ENCODE assay signal across 13 cellular contexts in the genomic region with DNA sequence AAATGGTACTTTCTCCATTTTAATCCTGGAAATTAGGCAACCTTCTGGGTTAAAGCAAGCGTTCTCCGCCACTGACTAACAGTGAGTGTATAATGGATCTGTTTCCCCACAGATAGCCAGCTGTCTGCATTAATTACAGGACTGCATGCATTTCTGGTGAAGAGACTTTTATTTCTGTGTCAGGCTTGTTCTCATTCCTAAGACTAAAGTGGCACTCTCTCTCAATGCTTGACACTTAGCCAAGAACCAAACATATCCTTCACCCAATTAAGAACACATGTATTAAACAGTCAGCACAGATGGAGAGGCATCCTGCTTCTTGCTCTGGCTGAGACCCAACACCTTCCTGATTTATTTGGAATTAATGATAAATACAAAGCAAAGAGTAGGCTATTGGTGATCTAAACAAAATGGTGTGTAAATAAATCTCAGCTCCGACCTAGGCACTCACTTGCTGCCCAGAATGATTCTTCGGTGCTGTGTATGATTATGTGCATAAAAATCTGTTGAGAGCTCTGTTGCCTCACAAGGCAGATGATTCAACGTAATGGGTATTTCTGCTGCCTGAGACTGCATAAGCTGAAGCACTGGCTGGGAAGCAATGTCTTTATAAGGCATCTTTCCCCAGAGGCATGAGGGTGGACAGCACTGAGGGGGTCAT. TPM values are rescaled to one million over a fixed set of nuclear protein-coding genes. Genes with fewer than 3 reads are reported as not detected.
DNase-seq lines count a peak whose midpoint lies in the region; ATAC-seq, FAIRE-seq and TF ChIP-seq lines count a peak whose summit lies in the region.
"Had no signal": no experiment of that assay in that cellular context is flagged by ENCODE, and none has a peak within 500 bp of the region (broad histone marks: within the 10 kb centered on the region; RNA-seq: fewer than 3 reads in every experiment).

No MANE protein-coding gene starts in this region.

- ATAC-seq in HepG2 (no peak), right lobe of liver (no peak), left lung (peak; percentile 76), aorta (ENCODE audit: low FRiP score) (peak; percentile 78), HG03571 (IDR thresholded peaks at IDR 0.05; ENCODE audit: unreplicated experiment) (no peak)
- ATAC-seq: naive thymus-derived CD8-positive, alpha-beta T cell had no signal

- CTCF ChIA-PET in HepG2 (lab: Yijun Ruan, JAX; ENCODE audit: low intra/inter-chr PET ratio, low total read pairs) = no interaction called here

- H4K20me1 ChIP-seq in HepG2 (ENCODE audit: insufficient read depth, low read length) = peaks cover 21% of the 10 kb centered on the region

- peaks cover 18 to 94% of the 10 kb centered on the region in 2 experiments for H3K36me3 ChIP-seq in HepG2 (replicated peaks in 1 of 2; ENCODE audit: control insufficient read depth in 1 of 2, insufficient read depth in 2 of 2, low read length in 2 of 2)
- H3K36me3 ChIP-seq in right lobe of liver = peaks cover 0 to 46% (median 26%) of the 10 kb centered on the region in 4 donors
- H3K36me3 ChIP-seq in left lung = peaks cover 10 to 82% of the 10 kb centered on the region in 2 donors
- H3K36me3 ChIP-seq in aorta (ENCODE audit: control insufficient read depth in 1 of 2, insufficient read depth in 2 of 2, low read length in 1 of 2) = peaks cover 0 to 4% of the 10 kb centered on the region in 2 donors

- H3K4me3 ChIP-seq in HepG2 (replicated peaks in 1 of 3; ENCODE audit: insufficient read depth in 1 of 3, low read depth in 2 of 3, low read length in 3 of 3) (no peak overlapping the region), right lobe of liver (no peak overlapping the region), left lung (no peak overlapping the region), aorta (ENCODE audit: low read length in 2 of 2) (no peak overlapping the region)

- H3K4me1 ChIP-seq in HepG2 (ENCODE audit: insufficient read depth, low read length) = no peaks in the 10 kb centered on the region
- H3K4me1 ChIP-seq in right lobe of liver = no peaks in the 10 kb centered on the region
- H3K4me1 ChIP-seq in left lung = peaks cover 0 to 5% of the 10 kb centered on the region in 2 donors
- peaks cover 0 to 5% of the 10 kb centered on the region in 2 donors for H3K4me1 ChIP-seq in aorta (ENCODE audit: control insufficient read depth in 1 of 2, insufficient read depth in 2 of 2, low read length in 2 of 2)

- TF ChIP-seq EP300 in HepG2 (IDR thresholded peaks at IDR 0.05; ENCODE audit: low read depth in 2 of 2, low read length in 2 of 2) (no peak), HepG2 (CRISPR knock-in tag; IDR thresholded peaks at IDR 0.05; ENCODE audit: borderline replicate concordance) (no peak)

- DNase-seq in HepG2 (ENCODE audit: low spot score) = no peak
- no peak for DNase-seq in right lobe of liver
- DNase-seq in cerebellar cortex (ENCODE audit: low spot score) = peak; percentile 64
- DNase-seq in left lung = no peak
- no peak for DNase-seq in aorta
- DNase-seq in DMS114 treated with DMSO at 0.1 percent for 48 hours (lab: John Stamatoyannopoulos, UW; ENCODE audit: unreplicated experiment) = no peak
- DNase-seq in activated CD4-positive, alpha-beta T cell treated with anti-CD3 and anti-CD28 coated beads for 1 hour = no peak
- DNase-seq: ACHN; activated naive CD4-positive, alpha-beta T cell treated with anti-CD3 and anti-CD28 coated beads, Interleukin-2, amount 10 ng/mL, durations not matched to agents 7 days and 5 days; naive thymus-derived CD8-positive, alpha-beta T cell had no signal

- no peak overlapping the region for H3K9ac ChIP-seq in HepG2 (ENCODE audit: insufficient read depth, low read depth, low read length)

- H3K27me3 ChIP-seq in HepG2 (ENCODE audit: control insufficient read depth in 1 of 2, insufficient read depth in 2 of 2, low read length in 2 of 2) (no peaks in the 10 kb centered on the region), right lobe of liver (no peaks in the 10 kb centered on the region), left lung (no peaks in the 10 kb centered on the region), aorta (ENCODE audit: control insufficient read depth in 1 of 2, insufficient read depth in 2 of 2, low read length in 1 of 2) (no peaks in the 10 kb centered on the region)

- TF ChIP-seq RAD21 in HepG2 (CRISPR knock-in tag; IDR thresholded peaks at IDR 0.05) = no peak

- FAIRE-seq in HepG2 (lab: Jason Lieb, UNC) = no peak
- FAIRE-seq: frontal cortex had no signal

- H3K9me3 ChIP-seq in HepG2 (ENCODE audit: low read length) = no peaks in the 10 kb centered on the region
- no peaks in the 10 kb centered on the region for H3K9me3 ChIP-seq in right lobe of liver
- no peaks in the 10 kb centered on the region for H3K9me3 ChIP-seq in left lung
- H3K9me3 ChIP-seq in aorta (ENCODE audit: control insufficient read depth, low read length) = no peaks in the 10 kb centered on the region

- TF ChIP-seq CTCF in HepG2 (CRISPR knock-in tag; IDR thresholded peaks at IDR 0.05) = no peak
- no peak for TF ChIP-seq CTCF in right lobe of liver (IDR thresholded peaks at IDR 0.05)
- no peak for TF ChIP-seq CTCF in left lung (IDR thresholded peaks at IDR 0.05)

- POLR2A ChIA-PET in HepG2 (lab: Yijun Ruan, JAX) = interaction anchor here (1.0 kb wide), 1 partner anchor 15 kb away, joined by 3 read pairs; no protein-coding TSS in a partner anchor

- H3K79me2 ChIP-seq in HepG2 (ENCODE audit: insufficient read depth, low read length) = peaks cover 13% of the 10 kb centered on the region

- intact Hi-C loops in HepG2 (cut with micrococcal nuclease; ENCODE audit: unreplicated experiment) (no loop called here), right lobe of liver (cut with DNase I) (no loop called here), left lung (cut with DNase I) (no loop called here), aorta (cut with DNase I) (no loop called here)

- H3K27ac ChIP-seq in HepG2 (ENCODE audit: extremely low read length, insufficient read depth, low read length) (no peak overlapping the region), right lobe of liver (no peak overlapping the region), left lung (no peak overlapping the region), aorta (ENCODE audit: low read depth in 1 of 2, low read length in 2 of 2) (peak overlapping the region in 1 of 2 donors; percentile 48)

- 96% methylated on average over 5 of the region's 5 CpGs for WGBS in HepG2 (ENCODE audit: low lambda C conversion rate)
- 89% methylated on average over 5 of the region's 5 CpGs for WGBS in right lobe of liver (ENCODE audit: insufficient coverage, low coverage, low lambda C conversion rate, missing lambda C conversion rate)
- WGBS in aorta, 2 donors = 42 to 44% methylated on average over 5 of the region's 5 CpGs

- TF ChIP-seq POLR2A in HepG2 (IDR thresholded peaks at IDR 0.05; ENCODE audit: insufficient read depth in 1 of 2, low read depth in 2 of 2, low read length in 2 of 2) (no peak), right lobe of liver (IDR thresholded peaks at IDR 0.05) (no peak)

- in situ Hi-C loops in HepG2 (cut with HindIII; ENCODE audit: extremely low pct_ligation_motif_present, low pct_unique_long_range_greater_than_20kb) = no loop called here

- H2AFZ ChIP-seq in HepG2 (ENCODE audit: low read length) = no peak overlapping the region

- BruUV-seq in HepG2 (replicated peaks; lab: Mats Ljungman, UMichigan) = no TSS peak

- H3K4me2 ChIP-seq in HepG2 (ENCODE audit: low read depth, low read length) = no peak overlapping the region

RNA-seq across cellular contexts. Expression of a gene that starts 16.8 kb away (rescaled TPM):
- total RNA-seq in HepG2 (2016; rRNA removed; fragmentation: Illumina TruSeq; extraction: Trizol) = 142 and 252 TPM in 2 replicates
- total RNA-seq in HepG2 (2016; cell fraction: cytosol; rRNA removed; fragmentation: Illumina TruSeq; extraction: Trizol; ENCODE audit: low read depth) = 15.1 and 15.2 TPM in 2 replicates
- 133 and 260 TPM in 2 replicates for total RNA-seq in HepG2 (2016; cell fraction: insoluble cytoplasmic fraction; rRNA removed; fragmentation: Illumina TruSeq; extraction: Trizol)
- 44.5 and 53.3 TPM in 2 replicates for total RNA-seq in HepG2 (2016; cell fraction: membrane; rRNA removed; fragmentation: Illumina TruSeq; extraction: Trizol)
- 214 and 252 TPM in 2 replicates for total RNA-seq in HepG2 (2016; cell fraction: nucleus; rRNA removed; fragmentation: Illumina TruSeq; extraction: Trizol)
- 136 and 198 TPM in 2 replicates for polyA plus RNA-seq in HepG2 (2011; rRNA removed)
- polyA plus RNA-seq in HepG2 (2011; cell fraction: cytosol; rRNA removed) = 96.7 and 147 TPM in 2 replicates
- polyA plus RNA-seq in HepG2 (2011; cell fraction: nucleus; rRNA removed) = 33.4 and 42.7 TPM in 2 replicates
- 236 and 237 TPM in 2 replicates for polyA plus RNA-seq in HepG2 (2012)
- 12.0 and 12.8 TPM in 2 replicates for polyA plus RNA-seq in HepG2 (2016; cell fraction: cytosol; fragmentation: Illumina TruSeq; extraction: Trizol; ENCODE audit: low read depth)
- polyA plus RNA-seq in HepG2 (2016; cell fraction: insoluble cytoplasmic fraction; fragmentation: Illumina TruSeq; extraction: Trizol; ENCODE audit: low read depth) = 135 and 140 TPM in 2 replicates
- polyA plus RNA-seq in HepG2 (2016; cell fraction: membrane; fragmentation: Illumina TruSeq; extraction: Trizol; ENCODE audit: low read depth) = 30.9 and 36.3 TPM in 2 replicates
- polyA plus RNA-seq in HepG2 (2016; cell fraction: nucleus; fragmentation: Illumina TruSeq; extraction: Trizol; ENCODE audit: insufficient read depth, low read depth) = 282 and 283 TPM in 2 replicates
- polyA minus RNA-seq in HepG2 (2011; rRNA and poly(A)+ RNA removed; ENCODE audit: low replicate concordance) = 58.1 and 85.7 TPM in 2 replicates
- polyA minus RNA-seq in HepG2 (2011; cell fraction: cytosol; rRNA and poly(A)+ RNA removed) = 156 and 168 TPM in 2 replicates
- polyA minus RNA-seq in HepG2 (2011; cell fraction: nucleus; rRNA and poly(A)+ RNA removed) = 92.3 and 101 TPM in 2 replicates
- total RNA-seq in right lobe of liver = 10 to 100 TPM; 25.4 to 48.3 (median 42.1) TPM
- total RNA-seq in left lung = 100 to 1,000 TPM; 177 to 239 TPM
- total RNA-seq in aorta = 100 to 1,000 TPM; 206 to 267 TPM
- polyA plus RNA-seq in aorta = 100 to 1,000 TPM; 145 to 164 TPM

RNA-seq across cellular contexts. Expression of a gene that starts 19.6 kb away (rescaled TPM):
- not detected in 2 replicates for total RNA-seq in HepG2 (2016; rRNA removed; fragmentation: Illumina TruSeq; extraction: Trizol)
- not detected in 2 replicates for total RNA-seq in HepG2 (2016; cell fraction: cytosol; rRNA removed; fragmentation: Illumina TruSeq; extraction: Trizol; ENCODE audit: low read depth)
- total RNA-seq in HepG2 (2016; cell fraction: insoluble cytoplasmic fraction; rRNA removed; fragmentation: Illumina TruSeq; extraction: Trizol) = not detected in 2 replicates
- not detected in 2 replicates for total RNA-seq in HepG2 (2016; cell fraction: membrane; rRNA removed; fragmentation: Illumina TruSeq; extraction: Trizol)
- total RNA-seq in HepG2 (2016; cell fraction: nucleus; rRNA removed; fragmentation: Illumina TruSeq; extraction: Trizol) = not detected in 2 replicates
- not detected in 2 replicates for polyA plus RNA-seq in HepG2 (2011; rRNA removed)
- polyA plus RNA-seq in HepG2 (2011; cell fraction: cytosol; rRNA removed) = not detected in 2 replicates
- polyA plus RNA-seq in HepG2 (2011; cell fraction: nucleus; rRNA removed) = not detected in 2 replicates
- polyA plus RNA-seq in HepG2 (2012) = 0.20 TPM in 1 of 2 replicates, not detected in the other
- not detected in 2 replicates for polyA plus RNA-seq in HepG2 (2016; cell fraction: cytosol; fragmentation: Illumina TruSeq; extraction: Trizol; ENCODE audit: low read depth)
- not detected in 2 replicates for polyA plus RNA-seq in HepG2 (2016; cell fraction: insoluble cytoplasmic fraction; fragmentation: Illumina TruSeq; extraction: Trizol; ENCODE audit: low read depth)
- polyA plus RNA-seq in HepG2 (2016; cell fraction: membrane; fragmentation: Illumina TruSeq; extraction: Trizol; ENCODE audit: low read depth) = not detected in 2 replicates
- polyA plus RNA-seq in HepG2 (2016; cell fraction: nucleus; fragmentation: Illumina TruSeq; extraction: Trizol; ENCODE audit: insufficient read depth, low read depth) = not detected in 2 replicates
- polyA minus RNA-seq in HepG2 (2011; rRNA and poly(A)+ RNA removed; ENCODE audit: low replicate concordance) = not detected in 2 replicates
- polyA minus RNA-seq in HepG2 (2011; cell fraction: cytosol; rRNA and poly(A)+ RNA removed) = not detected in 2 replicates
- not detected in 2 replicates for polyA minus RNA-seq in HepG2 (2011; cell fraction: nucleus; rRNA and poly(A)+ RNA removed)
- not detected for total RNA-seq in right lobe of liver
- total RNA-seq in left lung = not detected
- not detected for total RNA-seq in aorta
- polyA plus RNA-seq in aorta = not detected
- total RNA-seq: frontal cortex; naive thymus-derived CD8-positive, alpha-beta T cell; NCI-H460 had no signal

RNA-seq across cellular contexts. Expression of a gene that starts 35.8 kb away (rescaled TPM):
- total RNA-seq in HepG2 (2016; rRNA removed; fragmentation: Illumina TruSeq; extraction: Trizol) (0.04 TPM in 1 of 2 replicates, not detected in the other), right lobe of liver (under 1 TPM in 4 of 6 experiments, not detected in 2; 0.16 to 0.70 (median 0.20) TPM), left lung (1 to 10 TPM; 2.5 to 3.2 TPM), aorta (10 to 100 TPM; 18.3 to 29.5 TPM)
- not detected in 2 replicates for total RNA-seq in HepG2 (2016; cell fraction: cytosol; rRNA removed; fragmentation: Illumina TruSeq; extraction: Trizol; ENCODE audit: low read depth)
- not detected in 2 replicates for total RNA-seq in HepG2 (2016; cell fraction: insoluble cytoplasmic fraction; rRNA removed; fragmentation: Illumina TruSeq; extraction: Trizol)
- not detected in 2 replicates for total RNA-seq in HepG2 (2016; cell fraction: membrane; rRNA removed; fragmentation: Illumina TruSeq; extraction: Trizol)
- not detected in 2 replicates for total RNA-seq in HepG2 (2016; cell fraction: nucleus; rRNA removed; fragmentation: Illumina TruSeq; extraction: Trizol)
- polyA plus RNA-seq in HepG2 (2011; rRNA removed) (0.38 and 0.47 TPM in 2 replicates), aorta (1 to 10 TPM; 7.5 to 8.9 TPM)
- polyA plus RNA-seq in HepG2 (2011; cell fraction: cytosol; rRNA removed) = 0.03 TPM in 1 of 2 replicates, not detected in the other
- polyA plus RNA-seq in HepG2 (2011; cell fraction: nucleus; rRNA removed) = 0.21 and 0.35 TPM in 2 replicates
- polyA plus RNA-seq in HepG2 (2012) = 0.16 and 0.23 TPM in 2 replicates
- not detected in 2 replicates for polyA plus RNA-seq in HepG2 (2016; cell fraction: cytosol; fragmentation: Illumina TruSeq; extraction: Trizol; ENCODE audit: low read depth)
- not detected in 2 replicates for polyA plus RNA-seq in HepG2 (2016; cell fraction: insoluble cytoplasmic fraction; fragmentation: Illumina TruSeq; extraction: Trizol; ENCODE audit: low read depth)
- polyA plus RNA-seq in HepG2 (2016; cell fraction: membrane; fragmentation: Illumina TruSeq; extraction: Trizol; ENCODE audit: low read depth) = not detected in 2 replicates
- polyA plus RNA-seq in HepG2 (2016; cell fraction: nucleus; fragmentation: Illumina TruSeq; extraction: Trizol; ENCODE audit: insufficient read depth, low read depth) = not detected in 2 replicates
- polyA minus RNA-seq in HepG2 (2011; rRNA and poly(A)+ RNA removed; ENCODE audit: low replicate concordance) = 0.54 and 0.84 TPM in 2 replicates
- not detected in 2 replicates for polyA minus RNA-seq in HepG2 (2011; cell fraction: cytosol; rRNA and poly(A)+ RNA removed)
- polyA minus RNA-seq in HepG2 (2011; cell fraction: nucleus; rRNA and poly(A)+ RNA removed) = 1.2 TPM in 1 of 2 replicates, not detected in the other

Comparison
In these comparisons a context has a peak if more than half of its experiments do, and no peak if none do; other contexts are left out.
1. ATAC-seq: peak in left lung (single experiment) and aorta (single experiment); none in HepG2 (single experiment), right lobe of liver (0 of 4) and HG03571 (single experiment).
2. RNA of a gene that starts 35.8 kb away (total RNA-seq): 18.3 to 29.5 TPM in aorta; 2.5 to 3.2 TPM in left lung, 0.16 to 0.70 TPM in right lobe of liver and 0.04 TPM in HepG2; every median in the first group is over 4 times any median in the second.